In the genomic region with DNA sequence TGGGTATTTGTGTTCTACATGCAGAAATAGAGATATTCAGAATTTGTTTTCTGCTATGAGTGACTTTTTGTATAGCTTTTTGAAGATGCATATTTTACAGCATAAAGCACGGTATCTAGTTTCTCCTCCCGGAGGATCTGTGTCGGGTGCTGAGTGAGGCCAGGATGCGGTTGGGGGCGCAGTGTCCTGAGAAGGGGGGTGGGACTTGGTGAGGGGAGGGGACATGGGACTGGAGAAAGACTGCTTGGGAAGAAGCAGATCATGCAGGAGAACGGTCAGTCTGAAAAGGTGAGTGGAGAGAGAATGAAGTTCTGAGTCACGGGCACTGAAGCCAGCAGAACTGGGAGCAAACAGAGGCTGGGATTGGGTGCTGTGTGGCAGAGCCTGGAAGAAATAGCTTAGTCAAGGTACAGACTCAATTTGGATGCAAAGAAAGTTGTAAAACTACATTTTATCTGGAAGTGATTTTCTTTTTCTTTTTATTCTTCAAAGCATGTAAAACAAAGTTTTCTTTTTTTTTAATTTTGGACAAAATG, we compare ENCODE assay signal across 20 cellular contexts.
"Had no signal": no experiment of that assay in that cellular context is flagged by ENCODE, and none has a peak within 500 bp of the region (broad histone marks: within the 10 kb centered on the region; RNA-seq: fewer than 3 reads in every experiment).

No MANE protein-coding gene starts in this region.

- DNase-seq: activated CD4-positive, alpha-beta T cell treated with anti-CD3 and anti-CD28 coated beads, Interleukin-2, amount 10 ng/mL, durations not matched to agents 24 days and 14 days; activated CD8-positive, alpha-beta memory T cell treated with anti-CD3 and anti-CD28 coated beads, Interleukin-2, amount 50 U/mL, for 4 hours; activated CD8-positive, alpha-beta T cell treated with anti-CD3 and anti-CD28 coated beads, Interleukin-2, amount 10 ng/mL, durations not matched to agents 7 days and 5 days; activated gamma-delta T cell treated with Interleukin-2 at 50 U/mL for 16 hours; activated naive CD8-positive, alpha-beta T cell treated with anti-CD3 and anti-CD28 coated beads for 36 hours; activated T-cell treated with anti-CD3 and anti-CD28 coated beads, Interleukin-2, amount 50 U/mL, for 48 hours; brain microvascular endothelial cell; cerebellar nuclear complex; effector memory CD4-positive, alpha-beta T cell; foreskin keratinocyte; left cardiac atrium; naive B cell; right cardiac atrium; stimulated activated CD4-positive, alpha-beta T cell treated with anti-CD3 and anti-CD28 coated beads, Interleukin-4, amount 100 ng/mL, for 4 hours; stimulated activated CD8-positive, alpha-beta memory T cell treated with anti-CD3 and anti-CD28 coated beads, Interleukin-4, amount 100 ng/mL, for 48 hours; stimulated activated naive CD8-positive, alpha-beta T cell treated with anti-CD3 and anti-CD28 coated beads, Interleukin-15, Interleukin-2, amounts not matched to agents 100 U/mL and 50 U/mL, for 24 hours; T-helper 1 cell had no signal

- H3K27ac ChIP-seq: brain microvascular endothelial cell, foreskin keratinocyte had no signal

- ATAC-seq: activated CD8-positive, alpha-beta T cell treated with anti-CD3 and anti-CD28 coated beads, Interleukin-2, amount 10 ng/mL, durations not matched to agents 7 days and 5 days; foreskin keratinocyte; left cardiac atrium; right cardiac atrium; stimulated activated naive CD8-positive, alpha-beta T cell treated with anti-CD3 and anti-CD28 coated beads, Interleukin-15, Interleukin-2, amounts not matched to agents 100 U/mL and 50 U/mL, for 24 hours had no signal

- H3K36me3 ChIP-seq: brain microvascular endothelial cell had no signal

- H3K4me3 Mint-ChIP-seq: activated CD4-positive, alpha-beta T cell treated with anti-CD3 and anti-CD28 coated beads, Interleukin-2, amount 10 ng/mL, durations not matched to agents 24 days and 14 days; activated CD8-positive, alpha-beta T cell treated with anti-CD3 and anti-CD28 coated beads, Interleukin-2, amount 10 ng/mL, durations not matched to agents 7 days and 5 days; activated naive CD8-positive, alpha-beta T cell treated with anti-CD3 and anti-CD28 coated beads for 36 hours; dendritic cell treated with granulocyte-macrophage colony-stimulating factor and Interleukin-4, amounts not matched to agents 40 ng/mL and 50 ng/mL, for 4 days had no signal

- H3K4me1 ChIP-seq: foreskin keratinocyte had no signal

- H3K27me3 ChIP-seq: brain microvascular endothelial cell, foreskin keratinocyte had no signal

- H3K4me1 Mint-ChIP-seq: activated CD4-positive, alpha-beta T cell treated with anti-CD3 and anti-CD28 coated beads, Interleukin-2, amount 10 ng/mL, durations not matched to agents 24 days and 14 days; naive B cell had no signal

- H3K4me2 ChIP-seq: smooth muscle cell had no signal

- H3K4me3 ChIP-seq: lung, smooth muscle cell had no signal

- H3K27ac Mint-ChIP-seq: activated CD4-positive, alpha-beta T cell treated with anti-CD3 and anti-CD28 coated beads, Interleukin-2, amount 10 ng/mL, durations not matched to agents 24 days and 14 days; activated CD8-positive, alpha-beta T cell treated with anti-CD3 and anti-CD28 coated beads, Interleukin-2, amount 10 ng/mL, durations not matched to agents 7 days and 5 days; activated naive CD8-positive, alpha-beta T cell treated with anti-CD3 and anti-CD28 coated beads for 36 hours; dendritic cell treated with granulocyte-macrophage colony-stimulating factor and Interleukin-4, amounts not matched to agents 40 ng/mL and 50 ng/mL, for 4 days had no signal

- H3K27me3 Mint-ChIP-seq: activated CD4-positive, alpha-beta T cell treated with anti-CD3 and anti-CD28 coated beads, Interleukin-2, amount 10 ng/mL, durations not matched to agents 24 days and 14 days; activated naive CD8-positive, alpha-beta T cell treated with anti-CD3 and anti-CD28 coated beads for 36 hours; dendritic cell treated with granulocyte-macrophage colony-stimulating factor and Interleukin-4, amounts not matched to agents 40 ng/mL and 50 ng/mL, for 4 days had no signal
